In genomic region chr2:159891917-159892691, GRCh38 we compare ENCODE assay signal across 1 cellular context.
TF ChIP-seq lines count a peak whose summit lies in the region.

No MANE protein-coding gene starts in this region.

TF ChIP-seq in GM12878, 131 proteins besides CTCF, POLR2A, EP300 and RAD21 (continued from another document):
- TF ChIP-seq, protein P1, sequence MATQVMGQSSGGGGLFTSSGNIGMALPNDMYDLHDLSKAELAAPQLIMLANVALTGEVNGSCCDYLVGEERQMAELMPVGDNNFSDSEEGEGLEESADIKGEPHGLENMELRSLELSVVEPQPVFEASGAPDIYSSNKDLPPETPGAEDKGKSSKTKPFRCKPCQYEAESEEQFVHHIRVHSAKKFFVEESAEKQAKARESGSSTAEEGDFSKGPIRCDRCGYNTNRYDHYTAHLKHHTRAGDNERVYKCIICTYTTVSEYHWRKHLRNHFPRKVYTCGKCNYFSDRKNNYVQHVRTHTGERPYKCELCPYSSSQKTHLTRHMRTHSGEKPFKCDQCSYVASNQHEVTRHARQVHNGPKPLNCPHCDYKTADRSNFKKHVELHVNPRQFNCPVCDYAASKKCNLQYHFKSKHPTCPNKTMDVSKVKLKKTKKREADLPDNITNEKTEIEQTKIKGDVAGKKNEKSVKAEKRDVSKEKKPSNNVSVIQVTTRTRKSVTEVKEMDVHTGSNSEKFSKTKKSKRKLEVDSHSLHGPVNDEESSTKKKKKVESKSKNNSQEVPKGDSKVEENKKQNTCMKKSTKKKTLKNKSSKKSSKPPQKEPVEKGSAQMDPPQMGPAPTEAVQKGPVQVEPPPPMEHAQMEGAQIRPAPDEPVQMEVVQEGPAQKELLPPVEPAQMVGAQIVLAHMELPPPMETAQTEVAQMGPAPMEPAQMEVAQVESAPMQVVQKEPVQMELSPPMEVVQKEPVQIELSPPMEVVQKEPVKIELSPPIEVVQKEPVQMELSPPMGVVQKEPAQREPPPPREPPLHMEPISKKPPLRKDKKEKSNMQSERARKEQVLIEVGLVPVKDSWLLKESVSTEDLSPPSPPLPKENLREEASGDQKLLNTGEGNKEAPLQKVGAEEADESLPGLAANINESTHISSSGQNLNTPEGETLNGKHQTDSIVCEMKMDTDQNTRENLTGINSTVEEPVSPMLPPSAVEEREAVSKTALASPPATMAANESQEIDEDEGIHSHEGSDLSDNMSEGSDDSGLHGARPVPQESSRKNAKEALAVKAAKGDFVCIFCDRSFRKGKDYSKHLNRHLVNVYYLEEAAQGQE (IDR thresholded peaks at IDR 0.05; ENCODE audit: low read depth, low read length), result no peak
- TF ChIP-seq RUNX3 (IDR thresholded peaks at IDR 0.05; ENCODE audit: low read length) (0 out of 2 replicates have a peak, but pooled peaks have one; percentile 0), SMARCA5 (IDR thresholded peaks at IDR 0.05) (peak; percentile 50)
TF ChIP-seq in GM12878: peak in this region for 6.
